20 cellular contexts compared by ENCODE assay signal in genomic region chr10:33459597-33459996, GRCh38.
A peak's percentile ranks its signal among the peaks of the same experiment; 100 is the strongest.
DNase-seq lines count a peak whose midpoint lies in the region; ATAC-seq and TF ChIP-seq lines count a peak whose summit lies in the region.
"Had no signal": no experiment of that assay in that cellular context is flagged by ENCODE, and none has a peak within 500 bp of the region (broad histone marks: within the 10 kb centered on the region; RNA-seq: fewer than 3 reads in every experiment).

No MANE protein-coding gene starts in this region.

- DNase-seq in ELR (ENCODE audit: low read depth) (peak; percentile 64), NCI-H146 treated with DMSO at 0.1 percent for 48 hours (lab: John Stamatoyannopoulos, UW; ENCODE audit: unreplicated experiment) (peak; percentile 67), fibroblast of peridontal ligament (ENCODE audit: extremely low read depth) (peak; percentile 17), skeletal muscle cell (ENCODE audit: low read depth) (peak; percentile 6), RWPE1 (ENCODE audit: low spot score) (no peak), COLO668 (lab: John Stamatoyannopoulos, UW; ENCODE audit: unreplicated experiment) (no peak)
- DNase-seq: activated CD8-positive, alpha-beta T cell treated with anti-CD3 and anti-CD28 coated beads, Interleukin-2, amount 10 ng/mL, durations not matched to agents 7 days and 5 days; activated naive CD8-positive, alpha-beta T cell treated with anti-CD3 and anti-CD28 coated beads, Interleukin-2, amount 10 ng/mL, durations not matched to agents 7 days and 5 days; central memory CD4-positive, alpha-beta T cell; effector memory CD4-positive, alpha-beta T cell; left colon; NCI-H1092 treated with DMSO at 0.1 percent for 48 hours; NCI-H748 treated with DMSO at 0.1 percent for 48 hours; nucleus accumbens; SW 1271 had no signal

- POLR2A ChIA-PET in RWPE1 (lab: Yijun Ruan, JAX; ENCODE audit: low non-redundant PET), result no interaction called here

- H3K27me3 Mint-ChIP-seq in activated T-helper 17 cell treated with anti-CD3 and anti-CD28 coated beads, Interleukin-2, amount 50 U/mL, for 72 hours, result no peaks in the 10 kb centered on the region
- H3K27me3 Mint-ChIP-seq: activated naive CD8-positive, alpha-beta T cell treated with anti-CD3 and anti-CD28 coated beads, Interleukin-2, amount 10 ng/mL, durations not matched to agents 7 days and 5 days had no signal

- no peaks in the 10 kb centered on the region for H3K36me3 Mint-ChIP-seq in activated T-helper 17 cell treated with anti-CD3 and anti-CD28 coated beads, Interleukin-2, amount 50 U/mL, for 72 hours (ENCODE audit: low read depth)
- H3K36me3 Mint-ChIP-seq: activated naive CD8-positive, alpha-beta T cell treated with anti-CD3 and anti-CD28 coated beads, Interleukin-2, amount 10 ng/mL, durations not matched to agents 7 days and 5 days had no signal

- CTCF ChIA-PET in RWPE1 (lab: Yijun Ruan, JAX), result interaction anchor here (0.6 kb wide), 1 partner anchor 464 kb away, joined by 4 read pairs; no protein-coding TSS in a partner anchor

- H3K4me3 Mint-ChIP-seq in activated T-helper 17 cell treated with anti-CD3 and anti-CD28 coated beads, Interleukin-2, amount 50 U/mL, for 72 hours, result no peak overlapping the region
- H3K4me3 Mint-ChIP-seq: activated CD8-positive, alpha-beta T cell treated with anti-CD3 and anti-CD28 coated beads, Interleukin-2, amount 10 ng/mL, durations not matched to agents 7 days and 5 days; activated naive CD8-positive, alpha-beta T cell treated with anti-CD3 and anti-CD28 coated beads, Interleukin-2, amount 10 ng/mL, durations not matched to agents 7 days and 5 days had no signal

- no peaks in the 10 kb centered on the region for H3K9me3 Mint-ChIP-seq in activated T-helper 17 cell treated with anti-CD3 and anti-CD28 coated beads, Interleukin-2, amount 50 U/mL, for 72 hours
- H3K9me3 Mint-ChIP-seq: activated naive CD8-positive, alpha-beta T cell treated with anti-CD3 and anti-CD28 coated beads, Interleukin-2, amount 10 ng/mL, durations not matched to agents 7 days and 5 days had no signal

- ATAC-seq in activated T-helper 17 cell treated with anti-CD3 and anti-CD28 coated beads, Interleukin-2, amount 50 U/mL, for 72 hours (replicated peaks), result no peak
- ATAC-seq in HG03025 (IDR thresholded peaks at IDR 0.05; ENCODE audit: low FRiP score, unreplicated experiment), result no peak
- ATAC-seq: activated CD8-positive, alpha-beta T cell treated with anti-CD3 and anti-CD28 coated beads, Interleukin-2, amount 10 ng/mL, durations not matched to agents 7 days and 5 days; K562; left colon had no signal

- no peak for TF ChIP-seq CTCF in RWPE1 (conservative IDR thresholded peaks at IDR 0.05; ENCODE audit: low read depth)

- H3K4me3 ChIP-seq in skeletal muscle cell (ENCODE audit: low read depth, low read length), result no peak overlapping the region
- H3K4me3 ChIP-seq: K562, skin epidermis had no signal

- H3K27ac ChIP-seq in RWPE1, result no peak overlapping the region
- H3K27ac ChIP-seq: skin epidermis, VCaP had no signal

- H3K27ac Mint-ChIP-seq in activated T-helper 17 cell treated with anti-CD3 and anti-CD28 coated beads, Interleukin-2, amount 50 U/mL, for 72 hours, result no peak overlapping the region
- H3K27ac Mint-ChIP-seq: activated CD8-positive, alpha-beta T cell treated with anti-CD3 and anti-CD28 coated beads, Interleukin-2, amount 10 ng/mL, durations not matched to agents 7 days and 5 days; activated naive CD8-positive, alpha-beta T cell treated with anti-CD3 and anti-CD28 coated beads, Interleukin-2, amount 10 ng/mL, durations not matched to agents 7 days and 5 days had no signal

- no peaks in the 10 kb centered on the region for H3K4me1 Mint-ChIP-seq in activated T-helper 17 cell treated with anti-CD3 and anti-CD28 coated beads, Interleukin-2, amount 50 U/mL, for 72 hours
- H3K4me1 Mint-ChIP-seq: activated naive CD8-positive, alpha-beta T cell treated with anti-CD3 and anti-CD28 coated beads, Interleukin-2, amount 10 ng/mL, durations not matched to agents 7 days and 5 days had no signal

Comparison
In these comparisons a context has a peak if more than half of its experiments do, and no peak if none do; other contexts are left out.
1. DNase-seq: peak in ELR (single experiment), NCI-H146 treated with DMSO at 0.1 percent for 48 hours (single experiment), fibroblast of peridontal ligament (single experiment) and skeletal muscle cell (single experiment); none in RWPE1 (single experiment) and COLO668 (single experiment).